8 cellular contexts compared by ENCODE assay signal in the genomic region with DNA sequence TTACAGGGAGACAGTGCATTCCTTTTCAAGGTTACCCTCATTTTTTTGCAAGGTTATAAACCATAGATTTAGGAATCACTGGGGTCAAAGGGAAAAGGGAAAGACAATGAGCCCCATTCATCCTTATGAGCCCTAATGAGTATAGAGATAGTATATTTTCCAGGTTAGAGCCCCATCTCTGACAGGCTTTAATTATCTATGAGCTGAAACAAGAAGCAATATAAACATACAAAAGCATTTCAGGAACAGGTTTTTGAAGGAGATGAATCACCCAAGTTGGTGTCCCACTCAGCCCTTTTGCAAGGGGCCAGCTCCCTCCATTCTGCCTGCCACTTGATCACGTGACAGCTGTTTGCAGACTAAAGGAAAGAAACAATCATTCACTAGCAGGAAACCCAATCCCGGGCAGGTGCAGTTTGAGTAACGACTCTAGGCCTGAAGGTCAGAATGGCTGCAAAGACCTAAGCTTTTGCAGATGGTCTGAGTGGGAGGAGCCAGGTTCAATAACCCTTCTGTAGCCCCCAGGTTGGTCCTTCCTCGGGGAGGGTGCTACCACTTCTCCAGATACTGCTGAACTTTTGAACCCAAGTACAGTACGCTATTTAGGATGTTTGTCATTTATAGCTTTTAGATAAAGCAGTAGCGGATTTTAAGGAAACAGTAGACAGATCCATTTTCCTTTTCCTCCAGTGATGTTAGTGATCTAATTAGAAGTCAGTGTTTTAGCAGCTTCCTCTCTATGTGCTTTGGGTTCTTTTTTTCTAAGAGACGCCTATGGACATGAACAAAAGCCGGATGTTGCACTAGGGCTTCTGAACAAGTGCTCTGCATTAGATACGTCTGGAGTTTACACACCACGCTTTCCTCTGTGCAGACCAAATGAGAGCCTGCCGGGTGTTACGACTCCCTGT.
DNase-seq lines count a peak whose midpoint lies in the region; ATAC-seq and TF ChIP-seq lines count a peak whose summit lies in the region.

No MANE protein-coding gene starts in this region.

- DNase-seq in IMR-90: peak; percentile 37
- DNase-seq in PC-9: peak; percentile 10 to 36
- DNase-seq in right lobe of liver: no peak
- DNase-seq in germinal center (ENCODE audit: low spot score): no peak
- DNase-seq in amygdala (lab: John Stamatoyannopoulos, UW): no peak

- H4K8ac ChIP-seq in IMR-90 (ENCODE audit: low read depth in 2 of 2, low read length in 2 of 2): no peak overlapping the region

- H3K4me1 ChIP-seq in IMR-90 (ENCODE audit: control insufficient read depth, insufficient read depth, low read length) (peaks cover 6% of the 10 kb centered on the region; the same call in 1 of the 2 replicates), PC-9 (replicated peaks; ENCODE audit: insufficient read depth) (peaks cover 17% of the 10 kb centered on the region), right lobe of liver (no peaks in the 10 kb centered on the region)

- H3K27ac ChIP-seq in IMR-90 (ENCODE audit: insufficient read depth, low read length): no peak overlapping the region
- H3K27ac ChIP-seq in PC-9: no peak overlapping the region
- H3K27ac ChIP-seq in right lobe of liver: no peak overlapping the region

- no peak overlapping the region for H3K14ac ChIP-seq in IMR-90 (replicated peaks; ENCODE audit: low read depth, low read length)

- peak; percentile 57 for ATAC-seq in GM19351 (IDR thresholded peaks at IDR 0.05; ENCODE audit: unreplicated experiment)
- no peak for ATAC-seq in IMR-90 (ENCODE audit: low read depth)
- peak; percentile 65 to 87 (median 74) for ATAC-seq in right lobe of liver
- ATAC-seq in GM21723 (IDR thresholded peaks at IDR 0.05; ENCODE audit: unreplicated experiment): no peak
- ATAC-seq in GM18511 (IDR thresholded peaks at IDR 0.05; ENCODE audit: unreplicated experiment): no peak

- BruUV-seq in IMR-90 (replicated peaks; lab: Mats Ljungman, UMichigan) (no TSS peak), PC-9 (replicated peaks; lab: Mats Ljungman, UMichigan) (no TSS peak)

- H3F3A ChIP-seq in PC-9 (ENCODE audit: insufficient read depth, low read depth): no peaks in the 10 kb centered on the region

- intact Hi-C loops in IMR-90 (cut with micrococcal nuclease) (no loop called here), PC-9 (cut with micrococcal nuclease; ENCODE audit: unreplicated experiment) (loop anchor here (10.0 kb wide), 1 partner anchor 252 kb away; a partner anchor contains a TSS), right lobe of liver (cut with DNase I) (no loop called here)

- H2BK5ac ChIP-seq in IMR-90 (ENCODE audit: low read depth, low read length, poor library complexity, severe bottlenecking): no peak overlapping the region

- H3K9ac ChIP-seq in IMR-90 (ENCODE audit: low read depth, low read length): no peak overlapping the region

- H3K79me1 ChIP-seq in IMR-90 (ENCODE audit: low read depth in 1 of 2, low read length in 2 of 2): 0 out of 4 replicates have a peak, but pooled peaks cover 0 to 3% of the 10 kb centered on the region in 2 experiments

- H3K27me3 ChIP-seq in IMR-90 (ENCODE audit: control insufficient read depth, insufficient read depth, low read length) (no peaks in the 10 kb centered on the region), PC-9 (ENCODE audit: insufficient read depth, low read depth) (no peaks in the 10 kb centered on the region), right lobe of liver (no peaks in the 10 kb centered on the region)

- H3K36me3 ChIP-seq in IMR-90 (ENCODE audit: control insufficient read depth, insufficient read depth, low read length) (no peaks in the 10 kb centered on the region), PC-9 (ENCODE audit: low read depth) (no peaks in the 10 kb centered on the region), right lobe of liver (no peaks in the 10 kb centered on the region)

- no peaks in the 10 kb centered on the region for H3K9me3 ChIP-seq in IMR-90 (ENCODE audit: control insufficient read depth, insufficient read depth, low read length)
- no peaks in the 10 kb centered on the region for H3K9me3 ChIP-seq in PC-9 (ENCODE audit: insufficient read depth, low read depth)
- H3K9me3 ChIP-seq in right lobe of liver: no peaks in the 10 kb centered on the region

- no peaks in the 10 kb centered on the region for H3K9me1 ChIP-seq in IMR-90 (ENCODE audit: insufficient read depth, low read length)

- no peak overlapping the region for H4K91ac ChIP-seq in IMR-90 (ENCODE audit: insufficient read depth, low read depth, low read length)

- H3K56ac ChIP-seq in IMR-90 (ENCODE audit: extremely low read depth, insufficient read depth, low read length): no peak overlapping the region

- in situ Hi-C loops in IMR-90 (cut with MboI; ENCODE audit: low sequenced_read_pairs): no loop called here

- no peak overlapping the region for H2AK5ac ChIP-seq in IMR-90 (ENCODE audit: low read depth, low read length)

- H3K9me2 ChIP-seq in PC-9 (ENCODE audit: insufficient read depth): no peaks in the 10 kb centered on the region

- WGBS in IMR-90 (ENCODE audit: extremely low coverage in 2 of 2, insufficient read length in 1 of 2), 2 experiments: 69% methylated on average over 4 of the region's 12 CpGs; no CpG with 5 or more reads in 1 of the 2 experiments
- WGBS in right lobe of liver (ENCODE audit: insufficient coverage, low coverage, low lambda C conversion rate, missing lambda C conversion rate): 15% methylated on average over 9 of the region's 12 CpGs

- peak overlapping the region; percentile 39 for H2AFZ ChIP-seq in IMR-90 (replicated peaks; ENCODE audit: low read length, poor library complexity)
- H2AFZ ChIP-seq in PC-9: no peak overlapping the region

- H3K4ac ChIP-seq in IMR-90 (ENCODE audit: low read depth, low read length): no peak overlapping the region

- POLR2A ChIA-PET in IMR-90 (lab: Charles Lee; ENCODE audit: unreplicated experiment) (no interaction called here), PC-9 (lab: Charles Lee; ENCODE audit: unreplicated experiment) (interaction anchor here (0.6 kb wide), 1 partner anchor 896 kb away, joined by 3 read pairs; no protein-coding TSS in a partner anchor)

- no peak overlapping the region for H2BK20ac ChIP-seq in IMR-90 (ENCODE audit: low read depth, low read length)

- dilution Hi-C loops in IMR-90 (cut with HindIII; ENCODE audit: low sequenced_read_pairs, unreplicated experiment): no loop called here

- H2BK15ac ChIP-seq in IMR-90 (ENCODE audit: low read depth, low read length): no peak overlapping the region

- no peak overlapping the region for H3K4me3 ChIP-seq in IMR-90 (ENCODE audit: insufficient read depth, low read depth, low read length)
- no peak overlapping the region for H3K4me3 ChIP-seq in PC-9
- no peak overlapping the region for H3K4me3 ChIP-seq in right lobe of liver

- no peaks in the 10 kb centered on the region for H4K20me1 ChIP-seq in IMR-90 (ENCODE audit: insufficient read depth, low read length)
- H4K20me1 ChIP-seq in PC-9 (ENCODE audit: insufficient read depth): no peaks in the 10 kb centered on the region

- CTCF ChIA-PET in IMR-90 (lab: Yijun Ruan, JAX) (no interaction called here), PC-9 (lab: Charles Lee) (no interaction called here)

- no peak overlapping the region for H2BK120ac ChIP-seq in IMR-90 (ENCODE audit: low read depth, low read length)

- H4K5ac ChIP-seq in IMR-90 (ENCODE audit: low read depth, low read length): no peak overlapping the region

- TF ChIP-seq CTCF in IMR-90 (conservative IDR thresholded peaks at IDR 0.05; ENCODE audit: low read depth, low read length) (no peak), PC-9 (conservative IDR thresholded peaks at IDR 0.05) (no peak), right lobe of liver (IDR thresholded peaks at IDR 0.05) (no peak)

- no peak overlapping the region for H2AK9ac ChIP-seq in IMR-90 (replicated peaks; ENCODE audit: low read depth, low read length, poor library complexity)

- H3K18ac ChIP-seq in IMR-90 (ENCODE audit: low read depth, low read length): no peak overlapping the region

- no peak overlapping the region for H3K23ac ChIP-seq in IMR-90 (ENCODE audit: low read depth, low read length)

- no peaks in the 10 kb centered on the region for H3K79me2 ChIP-seq in PC-9 (ENCODE audit: low read depth)

- H3K4me2 ChIP-seq in IMR-90 (ENCODE audit: low read depth, low read length) (no peak overlapping the region), PC-9 (no peak overlapping the region)

- no peak for TF ChIP-seq RAD21 in IMR-90 (IDR thresholded peaks at IDR 0.05; ENCODE audit: low read length)

- TF ChIP-seq POLR2A in IMR-90 (IDR thresholded peaks at IDR 0.05; ENCODE audit: low read depth, low read length): no peak
- TF ChIP-seq POLR2A in right lobe of liver (IDR thresholded peaks at IDR 0.05): no peak

TF ChIP-seq in IMR-90, 13 proteins besides CTCF, POLR2A, EP300 and RAD21:
- TF ChIP-seq CHD1 (IDR thresholded peaks at IDR 0.05; ENCODE audit: low read depth, low read length) (no peak), FOS (IDR thresholded peaks at IDR 0.05; ENCODE audit: low read depth, low read length) (no peak)
- TF ChIP-seq, protein P1, sequence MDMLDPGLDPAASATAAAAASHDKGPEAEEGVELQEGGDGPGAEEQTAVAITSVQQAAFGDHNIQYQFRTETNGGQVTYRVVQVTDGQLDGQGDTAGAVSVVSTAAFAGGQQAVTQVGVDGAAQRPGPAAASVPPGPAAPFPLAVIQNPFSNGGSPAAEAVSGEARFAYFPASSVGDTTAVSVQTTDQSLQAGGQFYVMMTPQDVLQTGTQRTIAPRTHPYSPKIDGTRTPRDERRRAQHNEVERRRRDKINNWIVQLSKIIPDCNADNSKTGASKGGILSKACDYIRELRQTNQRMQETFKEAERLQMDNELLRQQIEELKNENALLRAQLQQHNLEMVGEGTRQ (IDR thresholded peaks at IDR 0.05; ENCODE audit: low read depth, low read length): peak; percentile 60
TF ChIP-seq in IMR-90: peak in this region for 1.

Comparison
In these comparisons a context has a peak if more than half of its experiments do, and no peak if none do; other contexts are left out.
1. ATAC-seq: peak in GM19351 (single experiment) and right lobe of liver (4 of 4); none in IMR-90 (single experiment), GM21723 (single experiment) and GM18511 (single experiment).
2. DNase-seq: peak in IMR-90 (single experiment) and PC-9 (2 of 2); none in right lobe of liver (0 of 3), germinal center (single experiment) and amygdala (0 of 56).